Comparison of ENCODE assay signal across 24 cellular contexts in genomic region chr3:167919590-167919989, GRCh38.
"Had no signal": no experiment of that assay in that cellular context is flagged by ENCODE, and none has a peak within 500 bp of the region (broad histone marks: within the 10 kb centered on the region; RNA-seq: fewer than 3 reads in every experiment).

No MANE protein-coding gene starts in this region.

- H3K27me3 ChIP-seq: esophagus muscularis mucosa, gastroesophageal sphincter, heart left ventricle, hepatocyte, left lung had no signal

- H3K9me3 Mint-ChIP-seq: effector memory CD8-positive, alpha-beta T cell; endodermal cell had no signal

- H3K4me3 Mint-ChIP-seq: effector memory CD8-positive, alpha-beta T cell; endodermal cell had no signal

- FAIRE-seq: colon, endometrium, frontal cortex, islet of Langerhans, keratinocyte had no signal

- H3K36me3 ChIP-seq: gastroesophageal sphincter, left lung, lower lobe of right lung had no signal

- H3K27ac ChIP-seq: coronary artery, dorsolateral prefrontal cortex, epithelial cell of prostate, esophagus muscularis mucosa, foreskin keratinocyte, gastroesophageal sphincter, heart left ventricle, hepatocyte, left lung, lower lobe of right lung had no signal

- H3K79me2 ChIP-seq: hepatocyte had no signal

- H3K4me1 ChIP-seq: foreskin keratinocyte, gastroesophageal sphincter, heart left ventricle, left lung, lower lobe of right lung had no signal

- H3K4me3 ChIP-seq: coronary artery, dorsolateral prefrontal cortex, esophagus muscularis mucosa, gastroesophageal sphincter, heart left ventricle, hepatocyte, left lung, lower lobe of right lung had no signal

- H3K4me2 ChIP-seq: hepatocyte had no signal

- H2AFZ ChIP-seq: hepatocyte had no signal

- H3K27ac Mint-ChIP-seq: effector memory CD8-positive, alpha-beta T cell; endodermal cell had no signal

- ATAC-seq: effector memory CD8-positive, alpha-beta T cell; foreskin keratinocyte; gastroesophageal sphincter; heart left ventricle; left cardiac atrium; left lung; left ventricle myocardium superior; lower lobe of right lung had no signal

- H3K9me3 ChIP-seq: esophagus muscularis mucosa, gastroesophageal sphincter, heart left ventricle, left lung, lower lobe of right lung had no signal

- H3K27me3 Mint-ChIP-seq: effector memory CD8-positive, alpha-beta T cell had no signal

- DNase-seq: dermis blood vessel endothelial cell; dorsolateral prefrontal cortex; effector CD4-positive, alpha-beta T cell; effector memory CD8-positive, alpha-beta T cell; endodermal cell; foreskin keratinocyte; heart left ventricle; hypothalamus; left cardiac atrium; left lung; left ventricle myocardium superior; lower lobe of right lung; mesenchymal stem cell; midbrain had no signal
